In genomic region chr1:72018562-72018961, GRCh38 we compare ENCODE assay signal across 1 cellular context.
TF ChIP-seq lines count a peak whose summit lies in the region.

No MANE protein-coding gene starts in this region.

TF ChIP-seq in H1, 55 proteins besides CTCF, POLR2A, EP300 and RAD21:
- TF ChIP-seq CHD7 (IDR thresholded peaks at IDR 0.05; ENCODE audit: insufficient replicate concordance, low read length): no peak
- no peak for TF ChIP-seq GABPA (IDR thresholded peaks at IDR 0.05; ENCODE audit: borderline replicate concordance, insufficient read depth, low read length)
- no peak for TF ChIP-seq ATF2 (IDR thresholded peaks at IDR 0.05; ENCODE audit: low read length)
- TF ChIP-seq MAFK (IDR thresholded peaks at IDR 0.05; ENCODE audit: low read depth, low read length): no peak
- TF ChIP-seq MAX (IDR thresholded peaks at IDR 0.05): no peak
- no peak for TF ChIP-seq EGR1 (IDR thresholded peaks at IDR 0.05; ENCODE audit: borderline replicate concordance, low read depth, low read length)
- TF ChIP-seq TAF7 (optimal IDR thresholded peaks at IDR 0.05; ENCODE audit: borderline replicate concordance, low read depth, low read length): no peak
- TF ChIP-seq RFX5 (IDR thresholded peaks at IDR 0.05; ENCODE audit: borderline replicate concordance, low read depth, low read length): no peak
- no peak for TF ChIP-seq POU5F1 (IDR thresholded peaks at IDR 0.05; ENCODE audit: low read depth, low read length)
- no peak for TF ChIP-seq PHF8 (conservative IDR thresholded peaks at IDR 0.05; ENCODE audit: low read depth, low read length)
TF ChIP-seq in H1: peak in this region for 0.
